In the genomic region with DNA sequence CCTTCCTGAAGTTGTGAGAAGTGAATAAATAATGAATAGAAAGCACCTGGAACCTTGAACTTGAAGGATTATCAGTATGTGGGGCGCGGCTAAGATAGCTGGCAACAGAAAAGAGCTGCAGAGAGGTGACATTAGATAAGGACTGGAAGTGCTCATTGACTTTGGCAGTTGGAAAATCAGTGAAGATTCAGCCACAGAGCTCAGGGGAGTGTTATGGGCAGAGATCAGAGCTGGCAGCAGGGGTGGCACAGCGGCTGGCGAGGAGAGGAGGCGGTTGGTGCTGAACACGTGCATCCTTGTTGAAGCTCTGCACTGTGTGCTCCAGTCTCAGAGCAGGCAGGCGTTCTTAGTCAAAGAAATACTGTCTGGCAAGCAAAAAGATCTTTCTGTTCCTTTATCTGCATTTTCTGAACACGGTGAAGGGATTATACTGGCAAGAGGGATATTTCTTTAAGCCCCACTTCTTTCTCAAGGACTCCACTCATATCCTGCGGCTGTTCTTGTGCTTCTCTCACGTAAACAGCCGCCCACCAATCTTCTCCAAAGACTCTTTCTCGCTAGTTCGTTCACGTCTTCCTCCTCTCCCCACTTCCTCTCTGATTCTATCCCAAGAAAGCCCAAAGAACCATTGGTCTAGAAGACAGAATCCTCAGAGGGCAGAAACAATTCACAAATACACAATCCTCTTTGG, we compare ENCODE assay signal across 1 cellular context.
TF ChIP-seq lines count a peak whose summit lies in the region.

No MANE protein-coding gene starts in this region.

TF ChIP-seq in SK-N-SH treated with all-trans-retinoic acid at 6 μM for 48 hours, 23 proteins besides CTCF, POLR2A, EP300 and RAD21:
- no peak for TF ChIP-seq ARNTL (CRISPR knock-in tag; IDR thresholded peaks at IDR 0.05; ENCODE audit: borderline replicate concordance, low read depth)
- no peak for TF ChIP-seq CSDC2 (CRISPR knock-in tag; IDR thresholded peaks at IDR 0.05)
- TF ChIP-seq OSR1 (CRISPR knock-in tag; IDR thresholded peaks at IDR 0.05), result no peak
